8 cellular contexts compared by ENCODE assay signal in the genomic region with DNA sequence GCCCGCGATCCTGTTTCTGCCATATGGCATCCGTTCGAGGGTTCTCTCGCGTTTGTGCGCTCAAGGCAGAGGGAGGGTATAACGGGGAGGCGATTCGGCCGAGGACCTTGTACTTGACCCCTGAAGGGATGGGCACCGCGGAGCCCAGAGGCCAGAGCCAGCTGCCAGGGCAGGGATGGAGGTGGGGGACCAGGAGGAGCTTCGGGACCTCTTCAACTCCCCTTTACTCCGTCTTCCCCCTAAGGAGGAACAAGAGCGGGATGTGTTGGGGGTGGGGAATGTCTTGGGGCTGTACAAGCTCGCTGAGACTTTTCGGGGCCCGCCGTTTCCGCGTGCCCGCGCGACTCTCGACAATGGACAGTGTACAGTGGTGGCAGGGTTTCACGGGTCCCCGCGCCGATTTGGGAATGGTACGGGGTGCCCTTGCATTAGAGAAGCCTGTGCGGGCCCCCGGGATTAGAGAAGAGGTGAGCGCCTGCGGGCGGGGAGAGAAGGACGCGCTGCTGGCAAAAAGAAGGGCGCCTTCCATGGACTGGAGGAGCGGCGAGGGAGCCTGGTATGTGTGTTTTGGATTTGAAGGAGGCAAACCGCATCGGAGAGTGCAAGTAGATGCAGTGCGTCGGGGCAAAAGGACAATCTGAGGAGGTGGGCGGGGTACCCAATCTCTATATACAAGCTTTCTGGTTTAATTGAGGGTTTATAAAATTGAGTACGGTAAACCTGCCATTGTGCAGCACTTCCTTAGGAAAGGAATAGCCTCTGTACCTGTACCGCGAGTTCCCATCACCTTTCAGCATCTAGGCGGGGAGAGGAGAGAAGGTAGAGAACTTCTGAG. TPM values are rescaled to one million over a fixed set of nuclear protein-coding genes. Genes with fewer than 3 reads are reported as not detected.
DNase-seq lines count a peak whose midpoint lies in the region; ATAC-seq and TF ChIP-seq lines count a peak whose summit lies in the region.

No MANE protein-coding gene starts in this region.

- TF ChIP-seq CTCF in heart right ventricle (IDR thresholded peaks at IDR 0.05) (no peak), WERI-Rb-1 (IDR thresholded peaks at IDR 0.05; ENCODE audit: low read depth, low read length) (no peak), glutamatergic neuron (IDR thresholded peaks at IDR 0.05; ENCODE audit: partially characterized antibody, unreplicated experiment) (no peak), psoas muscle (IDR thresholded peaks at IDR 0.05) (no peak)

- peak overlapping the region; percentile 96 for H3K4me3 Mint-ChIP-seq in glutamatergic neuron (ENCODE audit: unreplicated experiment)

- no peak for DNase-seq in heart right ventricle
- no peak for DNase-seq in Right ventricle myocardium inferior (ENCODE audit: missing footprints)
- DNase-seq in WERI-Rb-1 = peak; percentile 72
- peak; percentile 41 for DNase-seq in glutamatergic neuron
- no peak for DNase-seq in psoas muscle
- DNase-seq in epidermal melanocyte (ENCODE audit: insufficient read length, low spot score) = no peak
- DNase-seq in NCI-H2081 treated with DMSO at 0.1 percent for 48 hours (lab: John Stamatoyannopoulos, UW) = no peak

- intact Hi-C loops in heart right ventricle (cut with DNase I) (no loop called here), Right ventricle myocardium inferior (cut with DNase I) (no loop called here), psoas muscle (cut with DNase I) (no loop called here)

- no peak overlapping the region for H3K27ac Mint-ChIP-seq in glutamatergic neuron (ENCODE audit: unreplicated experiment)

- peaks cover 14% of the 10 kb centered on the region for H3K36me3 Mint-ChIP-seq in glutamatergic neuron (ENCODE audit: unreplicated experiment)

- peak overlapping the region; percentile 14 to 54 (median 47) for H3K4me3 ChIP-seq in heart right ventricle
- peak overlapping the region; percentile 83 for H3K4me3 ChIP-seq in WERI-Rb-1 (ENCODE audit: low read depth, low read length)
- H3K4me3 ChIP-seq in psoas muscle = peak overlapping the region; percentile 62

- no peaks in the 10 kb centered on the region for H3K36me3 ChIP-seq in heart right ventricle
- H3K36me3 ChIP-seq in WERI-Rb-1 = no peaks in the 10 kb centered on the region
- H3K36me3 ChIP-seq in psoas muscle (ENCODE audit: insufficient read depth in 1 of 2, low read depth in 1 of 2) = no peaks in the 10 kb centered on the region

- H3K27me3 ChIP-seq in heart right ventricle (peaks cover 0 to 58% (median 47%) of the 10 kb centered on the region in 7 donors), WERI-Rb-1 (ENCODE audit: insufficient read depth, low read depth, severe bottlenecking) (no peaks in the 10 kb centered on the region), psoas muscle (ENCODE audit: insufficient read depth in 3 of 3, low read length in 2 of 3) (peaks cover 0 to 47% (median 0%) of the 10 kb centered on the region in 3 donors)

- H3K4me1 ChIP-seq in heart right ventricle (peaks cover 0 to 18% (median 12%) of the 10 kb centered on the region in 9 donors), psoas muscle (no peaks in the 10 kb centered on the region)

- WGBS in heart right ventricle, 2 donors = 1 to 2% methylated on average over 50 of the region's 50 CpGs
- 1 to 3% (median 2%) methylated on average over 50 of the region's 50 CpGs for WGBS in psoas muscle, 3 donors

- peaks cover 4% of the 10 kb centered on the region for H3K9me3 Mint-ChIP-seq in glutamatergic neuron (ENCODE audit: unreplicated experiment)

- H3K27me3 Mint-ChIP-seq in glutamatergic neuron (ENCODE audit: unreplicated experiment) = peaks cover 2% of the 10 kb centered on the region

- H3K9me3 ChIP-seq in heart right ventricle (no peaks in the 10 kb centered on the region), WERI-Rb-1 (ENCODE audit: severe bottlenecking) (peaks cover 4% of the 10 kb centered on the region), psoas muscle (no peaks in the 10 kb centered on the region)

- ATAC-seq in heart right ventricle = peak in 5 of 8 donors; percentile 11 to 34 (median 30)
- no peak for ATAC-seq in Right ventricle myocardium inferior
- peak in 1 of 4 donors; percentile 30 for ATAC-seq in psoas muscle
- no peak for ATAC-seq in HG02981 (IDR thresholded peaks at IDR 0.05; ENCODE audit: unreplicated experiment)

- H3K27ac ChIP-seq in heart right ventricle (no peak overlapping the region), WERI-Rb-1 (peak overlapping the region; percentile 87), psoas muscle (no peak overlapping the region)

- H3K4me1 Mint-ChIP-seq in glutamatergic neuron (ENCODE audit: low read depth, unreplicated experiment) = no peaks in the 10 kb centered on the region

RNA-seq across cellular contexts. Expression of a gene that starts 0.8 kb away (rescaled TPM):
- under 1 TPM in 2 of 10 donors, not detected in 8; 0.09 to 0.13 TPM for total RNA-seq in heart right ventricle
- polyA plus RNA-seq in heart right ventricle = under 1 TPM in 1 of 2 donors, not detected in 1; 0.04 TPM
- total RNA-seq in Right ventricle myocardium inferior = not detected
- 0.98 TPM for total RNA-seq in glutamatergic neuron (ENCODE audit: unreplicated experiment)
- under 1 TPM in 1 of 4 donors, not detected in 3; 0.08 TPM for total RNA-seq in psoas muscle
- polyA plus RNA-seq in psoas muscle = under 1 TPM in 2 of 3 donors, not detected in 1; 0.04 to 0.05 TPM

Comparison
In these comparisons a context has a peak if more than half of its experiments do, and no peak if none do; other contexts are left out.
1. ATAC-seq: peak in heart right ventricle (5 of 8); none in Right ventricle myocardium inferior (single experiment) and HG02981 (single experiment).
2. DNase-seq: peak in WERI-Rb-1 (single experiment) and glutamatergic neuron (single experiment); none in heart right ventricle (0 of 2), Right ventricle myocardium inferior (single experiment), psoas muscle (0 of 2), epidermal melanocyte (single experiment) and NCI-H2081 treated with DMSO at 0.1 percent for 48 hours (single experiment).
3. Peak in every context shown above with its lines, with median percentiles within 50 percentile points of each other: H3K4me3 ChIP-seq.